Comparison of ENCODE assay signal across 22 cellular contexts in genomic region chr14:88430976-88431375, GRCh38.
"Had no signal": no experiment of that assay in that cellular context is flagged by ENCODE, and none has a peak within 500 bp of the region (broad histone marks: within the 10 kb centered on the region; RNA-seq: fewer than 3 reads in every experiment).

No MANE protein-coding gene starts in this region.

- H3K36me3 Mint-ChIP-seq: activated naive CD4-positive, alpha-beta T cell treated with anti-CD3 and anti-CD28 coated beads, Interleukin-2, amount 50 U/mL, for 72 hours had no signal

- H3K4me3 Mint-ChIP-seq: activated CD4-positive, alpha-beta T cell treated with anti-CD3 and anti-CD28 coated beads, Interleukin-2, amount 10 ng/mL, durations not matched to agents 7 days and 5 days; activated CD8-positive, alpha-beta T cell treated with anti-CD3 and anti-CD28 coated beads, Interleukin-2, amount 10 ng/mL, durations not matched to agents 7 days and 5 days; activated naive CD4-positive, alpha-beta T cell treated with anti-CD3 and anti-CD28 coated beads for 36 hours; activated T-cell treated with anti-CD3 and anti-CD28 coated beads, Interleukin-2, amount 50 U/mL, for 24 hours had no signal

- H3K9me3 Mint-ChIP-seq: activated CD4-positive, alpha-beta T cell treated with anti-CD3 and anti-CD28 coated beads, Interleukin-2, amount 10 ng/mL, durations not matched to agents 7 days and 5 days; activated naive CD4-positive, alpha-beta T cell treated with anti-CD3 and anti-CD28 coated beads for 36 hours; activated naive CD4-positive, alpha-beta T cell treated with anti-CD3 and anti-CD28 coated beads, Interleukin-2, amount 50 U/mL, for 72 hours; activated T-cell treated with anti-CD3 and anti-CD28 coated beads, Interleukin-2, amount 50 U/mL, for 24 hours; activated T-helper 2 cell treated with anti-CD3 and anti-CD28 coated beads, Interferon-gamma antibody, Interleukin-2, Interleukin-4, amounts not matched to agents 10 μg/mL and 5 μg/mL and 100 μg/mL, durations not matched to agents 14 hours and 24 hours and 36 hours had no signal

- H3K4me1 Mint-ChIP-seq: activated CD4-positive, alpha-beta T cell treated with anti-CD3 and anti-CD28 coated beads, Interleukin-2, amount 10 ng/mL, durations not matched to agents 7 days and 5 days had no signal

- DNase-seq: activated CD4-positive, alpha-beta T cell treated with anti-CD3 and anti-CD28 coated beads, Interleukin-2, amount 10 ng/mL, durations not matched to agents 7 days and 5 days; activated CD4-positive, alpha-beta T cell treated with anti-CD3 and anti-CD28 coated beads, Interleukin-2, amount 50 U/mL, for 48 hours; activated CD8-positive, alpha-beta T cell treated with anti-CD3 and anti-CD28 coated beads, Interleukin-2, amount 10 ng/mL, durations not matched to agents 7 days and 5 days; activated gamma-delta T cell; activated naive CD4-positive, alpha-beta T cell treated with anti-CD3 and anti-CD28 coated beads for 36 hours; activated T-cell treated with anti-CD3 and anti-CD28 coated beads, Interleukin-2, amount 50 U/mL, for 24 hours; adrenal gland; body of pancreas; IMR-90; NCI-H1105; NCI-H1417 treated with DMSO at 0.1 percent for 48 hours; NCI-H187 treated with DMSO at 0.1 percent for 48 hours; NCI-H2081 treated with DMSO at 0.1 percent for 48 hours; NCI-H345; NCI-H524 treated with DMSO at 0.1 percent for 48 hours; PC-3; Peyer's patch; RPMI8226; SHP77 treated with DMSO at 0.1 percent for 48 hours; T1000 had no signal

- H3K27me3 Mint-ChIP-seq: activated CD4-positive, alpha-beta T cell treated with anti-CD3 and anti-CD28 coated beads, Interleukin-2, amount 10 ng/mL, durations not matched to agents 7 days and 5 days; activated T-cell treated with anti-CD3 and anti-CD28 coated beads, Interleukin-2, amount 50 U/mL, for 24 hours had no signal

- H3K27ac Mint-ChIP-seq: activated CD4-positive, alpha-beta T cell treated with anti-CD3 and anti-CD28 coated beads, Interleukin-2, amount 10 ng/mL, durations not matched to agents 7 days and 5 days; activated CD8-positive, alpha-beta T cell treated with anti-CD3 and anti-CD28 coated beads, Interleukin-2, amount 10 ng/mL, durations not matched to agents 7 days and 5 days; activated naive CD4-positive, alpha-beta T cell treated with anti-CD3 and anti-CD28 coated beads for 36 hours; activated naive CD4-positive, alpha-beta T cell treated with anti-CD3 and anti-CD28 coated beads, Interleukin-2, amount 50 U/mL, for 72 hours; activated T-cell treated with anti-CD3 and anti-CD28 coated beads, Interleukin-2, amount 50 U/mL, for 24 hours; activated T-helper 2 cell treated with anti-CD3 and anti-CD28 coated beads, Interferon-gamma antibody, Interleukin-2, Interleukin-4, amounts not matched to agents 10 μg/mL and 5 μg/mL and 100 μg/mL, durations not matched to agents 14 hours and 24 hours and 36 hours had no signal
